19 cellular contexts compared by ENCODE assay signal in the genomic region with DNA sequence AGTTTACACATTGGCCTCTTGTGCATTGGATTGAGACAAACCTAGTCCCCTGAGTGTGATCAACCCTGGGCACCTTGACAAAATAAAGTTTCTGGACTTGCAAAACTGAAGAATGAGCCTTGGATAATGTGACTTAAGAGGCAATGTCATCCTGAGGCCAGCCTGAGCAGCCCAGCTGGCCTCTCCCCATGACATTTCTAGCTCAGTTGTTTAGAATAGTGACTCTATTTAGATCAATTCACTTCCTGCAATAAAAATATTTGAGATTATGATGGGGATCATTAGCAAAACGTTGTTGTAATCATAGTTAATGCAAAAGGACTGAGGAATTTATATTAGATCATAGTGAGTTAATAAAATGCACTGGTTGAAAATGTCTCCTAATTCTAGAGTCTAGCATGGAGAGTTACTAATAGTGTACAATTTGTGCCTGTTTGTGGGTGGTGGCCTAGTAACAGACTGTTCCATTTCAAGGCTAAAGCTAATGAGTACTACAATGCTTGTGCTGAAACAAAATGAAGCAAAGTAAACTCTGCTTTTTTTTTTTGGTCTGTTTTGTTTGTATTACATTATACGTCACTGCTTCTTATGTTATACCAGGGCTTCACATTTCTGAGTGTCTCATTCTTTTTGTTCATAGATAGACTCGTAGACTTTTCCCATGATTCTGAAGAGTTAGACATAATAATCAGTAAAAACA. TPM values are rescaled to one million over a fixed set of nuclear protein-coding genes. Genes with fewer than 3 reads are reported as not detected.
DNase-seq lines count a peak whose midpoint lies in the region; ATAC-seq and TF ChIP-seq lines count a peak whose summit lies in the region.
"Had no signal": no experiment of that assay in that cellular context is flagged by ENCODE, and none has a peak within 500 bp of the region (broad histone marks: within the 10 kb centered on the region; RNA-seq: fewer than 3 reads in every experiment).

No MANE protein-coding gene starts in this region.

- H3K27ac ChIP-seq in esophagus squamous epithelium: peak overlapping the region in 3 of 4 donors; percentile 11 to 48 (median 39)
- H3K27ac ChIP-seq: ascending aorta had no signal

- H3K4me3 ChIP-seq in esophagus squamous epithelium: no peak overlapping the region
- H3K4me3 ChIP-seq: ascending aorta had no signal

- H3K4me1 ChIP-seq in esophagus squamous epithelium: peaks cover 0 to 20% (median 0%) of the 10 kb centered on the region in 3 donors

- TF ChIP-seq CTCF in esophagus squamous epithelium (IDR thresholded peaks at IDR 0.05): no peak

- no peaks in the 10 kb centered on the region for H3K27me3 ChIP-seq in esophagus squamous epithelium
- H3K27me3 ChIP-seq: ascending aorta had no signal

- intact Hi-C loops in esophagus squamous epithelium (cut with DNase I): no loop called here

- TF ChIP-seq POLR2A in esophagus squamous epithelium (IDR thresholded peaks at IDR 0.05): no peak

- no peaks in the 10 kb centered on the region for H3K9me3 ChIP-seq in esophagus squamous epithelium
- H3K9me3 ChIP-seq: ascending aorta had no signal

- ATAC-seq in HG03139 (IDR thresholded peaks at IDR 0.05; ENCODE audit: unreplicated experiment) (no peak), GM18867 (IDR thresholded peaks at IDR 0.05; ENCODE audit: unreplicated experiment) (no peak), GM21737 (IDR thresholded peaks at IDR 0.05; ENCODE audit: unreplicated experiment) (no peak)
- ATAC-seq: activated CD8-positive, alpha-beta T cell treated with anti-CD3 and anti-CD28 coated beads, Interleukin-2, amount 10 ng/mL, durations not matched to agents 7 days and 5 days had no signal

- 50 to 60% methylated on average over 3 of the region's 3 CpGs for WGBS in esophagus squamous epithelium, 2 donors

- H3K36me3 ChIP-seq in esophagus squamous epithelium: no peaks in the 10 kb centered on the region
- H3K36me3 ChIP-seq: ascending aorta had no signal

- DNase-seq in DMS53 (lab: John Stamatoyannopoulos, UW) (peak; percentile 25), DMS53 treated with DMSO at 0.1 percent for 48 hours (lab: John Stamatoyannopoulos, UW; ENCODE audit: unreplicated experiment) (no peak), esophagus squamous epithelium (lab: John Stamatoyannopoulos, UW) (no peak), midbrain (lab: John Stamatoyannopoulos, UW) (peak; percentile 43), superior temporal gyrus (ENCODE audit: extremely low spot score) (peak; percentile 42)
- DNase-seq: 8988T; activated CD8-positive, alpha-beta T cell treated with anti-CD3 and anti-CD28 coated beads, Interleukin-2, amount 10 ng/mL, durations not matched to agents 7 days and 5 days; CD4-positive, CD25-positive, alpha-beta regulatory T cell; foreskin melanocyte; GDM1; H7; NCI-H187 treated with DMSO at 0.1 percent for 48 hours; NCI-H748 treated with DMSO at 0.1 percent for 48 hours; stimulated activated CD4-positive, alpha-beta T cell treated with anti-CD3 and anti-CD28 coated beads, Interleukin-4, amount 100 ng/mL, for 1 hour had no signal

RNA-seq across cellular contexts. Expression of a gene that starts 10.9 kb away (rescaled TPM):
- total RNA-seq in esophagus squamous epithelium: 10 to 100 TPM in 2 of 4 donors, 1 to 10 TPM in 2; 4.7 to 59.3 (median 13.6) TPM

RNA-seq across cellular contexts. Expression of a gene that starts 37.5 kb away (rescaled TPM):
- not detected for total RNA-seq in esophagus squamous epithelium
- total RNA-seq: activated CD8-positive, alpha-beta T cell treated with anti-CD3 and anti-CD28 coated beads, Interleukin-2, amount 10 ng/mL, durations not matched to agents 7 days and 5 days; activated T-helper 2 cell treated with anti-CD3 and anti-CD28 coated beads, Interferon-gamma antibody, Interleukin-2, Interleukin-4, amounts not matched to agents 10 μg/mL and 5 μg/mL and 100 μg/mL, durations not matched to agents 14 hours and 24 hours and 36 hours; ascending aorta; CD4-positive, CD25-positive, alpha-beta regulatory T cell; H7 had no signal

Comparison
In these comparisons a context has a peak if more than half of its experiments do, and no peak if none do; other contexts are left out.
1. DNase-seq: peak in DMS53 (single experiment), midbrain (single experiment) and superior temporal gyrus (single experiment); none in DMS53 treated with DMSO at 0.1 percent for 48 hours (single experiment) and esophagus squamous epithelium (single experiment).